20 cellular contexts compared by ENCODE assay signal in genomic region chr14:76910371-76910890, GRCh38.
DNase-seq lines count a peak whose midpoint lies in the region; ATAC-seq and TF ChIP-seq lines count a peak whose summit lies in the region.
"Had no signal": no experiment of that assay in that cellular context is flagged by ENCODE, and none has a peak within 500 bp of the region (broad histone marks: within the 10 kb centered on the region; RNA-seq: fewer than 3 reads in every experiment).

No MANE protein-coding gene starts in this region.

- no peak overlapping the region for H2BK120ac ChIP-seq in neuronal stem cell (ENCODE audit: low read depth, low read length)

- H3K4me1 ChIP-seq in CD4-positive, CD25-positive, alpha-beta regulatory T cell (ENCODE audit: control insufficient read depth, insufficient read depth, low read length, poor library complexity, severe bottlenecking): peaks cover 19% of the 10 kb centered on the region
- H3K4me1 ChIP-seq in neutrophil (ENCODE audit: control insufficient read depth in 1 of 2, insufficient read depth in 1 of 2, low read depth in 1 of 2, low read length in 1 of 2) (peaks cover 34 to 38% of the 10 kb centered on the region in 2 experiments), neuronal stem cell (ENCODE audit: control insufficient read depth in 2 of 2, insufficient read depth in 1 of 2, low read depth in 1 of 2, low read length in 2 of 2) (no peaks in the 10 kb centered on the region)

- no peak for TF ChIP-seq CTCF in neutrophil (IDR thresholded peaks at IDR 0.05)

- no peak overlapping the region for H2BK5ac ChIP-seq in neuronal stem cell (ENCODE audit: low read length)

- no peak overlapping the region for H2AK5ac ChIP-seq in neuronal stem cell (ENCODE audit: low read depth, low read length)

- ATAC-seq in CD4-positive, CD25-positive, alpha-beta regulatory T cell (ENCODE audit: low read depth in 2 of 2): no peak
- no peak for ATAC-seq in T-helper 17 cell

- no peaks in the 10 kb centered on the region for H3K27me3 Mint-ChIP-seq in activated CD4-positive, alpha-beta memory T cell treated with anti-CD3 and anti-CD28 coated beads, Interleukin-2, amount 10 ng/mL, durations not matched to agents 7 days and 5 days
- H3K27me3 Mint-ChIP-seq in activated CD4-positive, alpha-beta memory T cell treated with anti-CD3 and anti-CD28 coated beads for 36 hours: no peaks in the 10 kb centered on the region
- H3K27me3 Mint-ChIP-seq in CD4-positive, CD25-positive, alpha-beta regulatory T cell: no peaks in the 10 kb centered on the region
- no peaks in the 10 kb centered on the region for H3K27me3 Mint-ChIP-seq in T-helper 1 cell treated with Interleukin-12 subunit alpha and Interleukin-12 subunit beta and Interleukin-4 antibody, amounts not matched to agents 30 μg/mL and 1 μg/mL, for 36 hours (ENCODE audit: low read depth)
- no peaks in the 10 kb centered on the region for H3K27me3 Mint-ChIP-seq in T-helper 17 cell
- H3K27me3 Mint-ChIP-seq: IgD-negative memory B cell had no signal

- WGBS in neuronal stem cell (ENCODE audit: extremely low coverage in 2 of 2, insufficient read length in 2 of 2, insufficient replicate concordance in 1 of 2), 2 donors: no CpG with 5 or more reads among the region's 4 CpGs

- H4K91ac ChIP-seq in neuronal stem cell (ENCODE audit: low read depth, low read length, poor library complexity): no peak overlapping the region

- no peaks in the 10 kb centered on the region for H3K27me3 ChIP-seq in CD4-positive, CD25-positive, alpha-beta regulatory T cell (ENCODE audit: control insufficient read depth, insufficient read depth, low read length)
- H3K27me3 ChIP-seq in neutrophil (no peaks in the 10 kb centered on the region), neuronal stem cell (ENCODE audit: control insufficient read depth in 3 of 3, insufficient read depth in 3 of 3, low read depth in 1 of 3, low read length in 3 of 3) (no peaks in the 10 kb centered on the region)
- H3K27me3 ChIP-seq: SJCRH30 had no signal

- H4K8ac ChIP-seq in neuronal stem cell (ENCODE audit: low read depth, low read length): no peak overlapping the region

- no peak overlapping the region for H3K4ac ChIP-seq in neuronal stem cell (ENCODE audit: low read length)

- no peak overlapping the region for H3K4me3 ChIP-seq in CD4-positive, CD25-positive, alpha-beta regulatory T cell (ENCODE audit: low read depth, low read length)
- H3K4me3 ChIP-seq in neutrophil (ENCODE audit: low read depth in 1 of 2, low read length in 1 of 2) (no peak overlapping the region), neuronal stem cell (ENCODE audit: low read length in 2 of 2) (no peak overlapping the region)
- H3K4me3 ChIP-seq: PC-9, SJCRH30 had no signal

- H3K9me3 ChIP-seq in CD4-positive, CD25-positive, alpha-beta regulatory T cell (ENCODE audit: control insufficient read depth in 2 of 2, low read length in 2 of 2): no peaks in the 10 kb centered on the region
- H3K9me3 ChIP-seq in neutrophil (no peaks in the 10 kb centered on the region), T-helper 17 cell (ENCODE audit: control insufficient read depth, low read length, poor library complexity, severe bottlenecking) (no peaks in the 10 kb centered on the region), neuronal stem cell (replicated peaks in 1 of 2; ENCODE audit: control insufficient read depth in 2 of 2, insufficient read depth in 1 of 2, low read depth in 1 of 2, low read length in 2 of 2) (no peaks in the 10 kb centered on the region)
- H3K9me3 ChIP-seq: SJCRH30 had no signal

- no peak overlapping the region for H3K23ac ChIP-seq in neuronal stem cell (ENCODE audit: low read depth, low read length, poor library complexity)

- H2BK12ac ChIP-seq in neuronal stem cell (ENCODE audit: low read length): no peak overlapping the region

- DNase-seq in activated CD4-positive, alpha-beta memory T cell treated with anti-CD3 and anti-CD28 coated beads, Interleukin-2, amount 10 ng/mL, durations not matched to agents 7 days and 5 days: no peak
- DNase-seq in activated CD4-positive, alpha-beta memory T cell treated with anti-CD3 and anti-CD28 coated beads for 36 hours: no peak
- DNase-seq in CD4-positive, CD25-positive, alpha-beta regulatory T cell: peak in 1 of 3 donors; percentile 33
- DNase-seq in superior temporal gyrus (ENCODE audit: extremely low spot score) (no peak), T-helper 17 cell (no peak), neuronal stem cell (ENCODE audit: low spot score) (no peak)
- DNase-seq: DMS79 treated with DMSO at 0.1 percent for 48 hours, H9, Karpas-422, NCI-H1048, NCI-H1436, NCI-H1930, NCI-H345, NCI-H526, PC-9, SJCRH30 had no signal

- H3K4me3 Mint-ChIP-seq in activated CD4-positive, alpha-beta memory T cell treated with anti-CD3 and anti-CD28 coated beads, Interleukin-2, amount 10 ng/mL, durations not matched to agents 7 days and 5 days: no peak overlapping the region
- H3K4me3 Mint-ChIP-seq in activated CD4-positive, alpha-beta memory T cell treated with anti-CD3 and anti-CD28 coated beads for 36 hours: no peak overlapping the region
- H3K4me3 Mint-ChIP-seq in CD4-positive, CD25-positive, alpha-beta regulatory T cell: no peak overlapping the region
- H3K4me3 Mint-ChIP-seq in T-helper 1 cell treated with Interleukin-12 subunit alpha and Interleukin-12 subunit beta and Interleukin-4 antibody, amounts not matched to agents 30 μg/mL and 1 μg/mL, for 36 hours: no peak overlapping the region
- H3K4me3 Mint-ChIP-seq in T-helper 17 cell: no peak overlapping the region
- H3K4me3 Mint-ChIP-seq: H9 had no signal

- H3K9me3 Mint-ChIP-seq in activated CD4-positive, alpha-beta memory T cell treated with anti-CD3 and anti-CD28 coated beads, Interleukin-2, amount 10 ng/mL, durations not matched to agents 7 days and 5 days: peaks cover 6% of the 10 kb centered on the region
- no peaks in the 10 kb centered on the region for H3K9me3 Mint-ChIP-seq in activated CD4-positive, alpha-beta memory T cell treated with anti-CD3 and anti-CD28 coated beads for 36 hours
- no peaks in the 10 kb centered on the region for H3K9me3 Mint-ChIP-seq in CD4-positive, CD25-positive, alpha-beta regulatory T cell
- peaks cover 8% of the 10 kb centered on the region for H3K9me3 Mint-ChIP-seq in T-helper 1 cell treated with Interleukin-12 subunit alpha and Interleukin-12 subunit beta and Interleukin-4 antibody, amounts not matched to agents 30 μg/mL and 1 μg/mL, for 36 hours
- H3K9me3 Mint-ChIP-seq: H9 had no signal

- H3K27ac ChIP-seq in CD4-positive, CD25-positive, alpha-beta regulatory T cell (ENCODE audit: insufficient read depth, low read length, poor library complexity, severe bottlenecking): no peak overlapping the region
- H3K27ac ChIP-seq in neutrophil: peak overlapping the region; percentile 26
- H3K27ac ChIP-seq in neuronal stem cell (replicated peaks; ENCODE audit: low read length): no peak overlapping the region
- H3K27ac ChIP-seq: HL-60, PC-9, SJCRH30 had no signal

- intact Hi-C loops in activated CD4-positive, alpha-beta memory T cell treated with anti-CD3 and anti-CD28 coated beads for 36 hours (cut with micrococcal nuclease): no loop called here

- H3K79me1 ChIP-seq in neuronal stem cell (ENCODE audit: low read depth, low read length): no peaks in the 10 kb centered on the region

- H3K4me2 ChIP-seq in neuronal stem cell (ENCODE audit: insufficient read depth, low read length, poor library complexity, severe bottlenecking): no peak overlapping the region
- H3K4me2 ChIP-seq: PC-9 had no signal

- H3K18ac ChIP-seq in neuronal stem cell (ENCODE audit: low read length): no peak overlapping the region

- no peak overlapping the region for H2AFZ ChIP-seq in neuronal stem cell (ENCODE audit: low read length)
- H2AFZ ChIP-seq: PC-9 had no signal

- peak overlapping the region; percentile 53 for H3K27ac Mint-ChIP-seq in activated CD4-positive, alpha-beta memory T cell treated with anti-CD3 and anti-CD28 coated beads, Interleukin-2, amount 10 ng/mL, durations not matched to agents 7 days and 5 days
- H3K27ac Mint-ChIP-seq in activated CD4-positive, alpha-beta memory T cell treated with anti-CD3 and anti-CD28 coated beads for 36 hours: no peak overlapping the region
- peak overlapping the region in 2 of 3 donors; percentile 51 to 60 for H3K27ac Mint-ChIP-seq in CD4-positive, CD25-positive, alpha-beta regulatory T cell
- H3K27ac Mint-ChIP-seq in T-helper 1 cell treated with Interleukin-12 subunit alpha and Interleukin-12 subunit beta and Interleukin-4 antibody, amounts not matched to agents 30 μg/mL and 1 μg/mL, for 36 hours: peak overlapping the region; percentile 55
- H3K27ac Mint-ChIP-seq in T-helper 17 cell: no peak overlapping the region

- CTCF ChIA-PET in activated CD4-positive, alpha-beta memory T cell treated with anti-CD3 and anti-CD28 coated beads, Interleukin-2, amount 10 ng/mL, durations not matched to agents 7 days and 5 days (lab: Charles Lee): interaction anchor here (0.9 to 12.5 kb wide), 7 partner anchors 20 to 184 kb away, joined by 3 to 200 read pairs (median 14); no protein-coding TSS in a partner anchor
- CTCF ChIA-PET in activated CD4-positive, alpha-beta memory T cell treated with anti-CD3 and anti-CD28 coated beads for 36 hours (lab: Charles Lee): interaction anchor here (0.8 to 5.6 kb wide), 4 partner anchors 20 to 160 kb away, joined by 3 to 146 read pairs (median 105); no protein-coding TSS in a partner anchor

- H3K9ac ChIP-seq in neuronal stem cell (ENCODE audit: low read depth, low read length, poor library complexity): no peak overlapping the region

- H2BK15ac ChIP-seq in neuronal stem cell (ENCODE audit: low read length): no peak overlapping the region

- H3K4me1 Mint-ChIP-seq in activated CD4-positive, alpha-beta memory T cell treated with anti-CD3 and anti-CD28 coated beads, Interleukin-2, amount 10 ng/mL, durations not matched to agents 7 days and 5 days: peaks cover 55% of the 10 kb centered on the region
- H3K4me1 Mint-ChIP-seq in activated CD4-positive, alpha-beta memory T cell treated with anti-CD3 and anti-CD28 coated beads for 36 hours (ENCODE audit: low read depth): peaks cover 19% of the 10 kb centered on the region
- H3K4me1 Mint-ChIP-seq in CD4-positive, CD25-positive, alpha-beta regulatory T cell: peaks cover 7 to 31% (median 21%) of the 10 kb centered on the region in 4 donors
- H3K4me1 Mint-ChIP-seq in T-helper 1 cell treated with Interleukin-12 subunit alpha and Interleukin-12 subunit beta and Interleukin-4 antibody, amounts not matched to agents 30 μg/mL and 1 μg/mL, for 36 hours (ENCODE audit: low read depth): peaks cover 34% of the 10 kb centered on the region
- H3K4me1 Mint-ChIP-seq in T-helper 17 cell: peaks cover 22% of the 10 kb centered on the region

- no peak overlapping the region for H3K14ac ChIP-seq in neuronal stem cell (ENCODE audit: low read length)

- POLR2A ChIA-PET in activated CD4-positive, alpha-beta memory T cell treated with anti-CD3 and anti-CD28 coated beads, Interleukin-2, amount 10 ng/mL, durations not matched to agents 7 days and 5 days (lab: Charles Lee): interaction anchor here (1.1 to 1.2 kb wide), 3 partner anchors 144 to 160 kb away, joined by 3 read pairs; no protein-coding TSS in a partner anchor
- POLR2A ChIA-PET in activated CD4-positive, alpha-beta memory T cell treated with anti-CD3 and anti-CD28 coated beads for 36 hours (lab: Charles Lee): no interaction called here

- H3K36me3 Mint-ChIP-seq in activated CD4-positive, alpha-beta memory T cell treated with anti-CD3 and anti-CD28 coated beads, Interleukin-2, amount 10 ng/mL, durations not matched to agents 7 days and 5 days (ENCODE audit: low read depth): peaks cover 4% of the 10 kb centered on the region
- H3K36me3 Mint-ChIP-seq in activated CD4-positive, alpha-beta memory T cell treated with anti-CD3 and anti-CD28 coated beads for 36 hours: no peaks in the 10 kb centered on the region
- H3K36me3 Mint-ChIP-seq in CD4-positive, CD25-positive, alpha-beta regulatory T cell: peaks cover 5% of the 10 kb centered on the region
- peaks cover 6% of the 10 kb centered on the region for H3K36me3 Mint-ChIP-seq in T-helper 1 cell treated with Interleukin-12 subunit alpha and Interleukin-12 subunit beta and Interleukin-4 antibody, amounts not matched to agents 30 μg/mL and 1 μg/mL, for 36 hours (ENCODE audit: low read depth)
- no peaks in the 10 kb centered on the region for H3K36me3 Mint-ChIP-seq in T-helper 17 cell (ENCODE audit: low read depth)
- H3K36me3 Mint-ChIP-seq: IgD-negative memory B cell had no signal

- no peaks in the 10 kb centered on the region for H3K36me3 ChIP-seq in CD4-positive, CD25-positive, alpha-beta regulatory T cell (ENCODE audit: control insufficient read depth, insufficient read depth, low read length)
- no peaks in the 10 kb centered on the region for H3K36me3 ChIP-seq in neutrophil
- no peaks in the 10 kb centered on the region for H3K36me3 ChIP-seq in neuronal stem cell (replicated peaks in 1 of 2; ENCODE audit: control insufficient read depth in 2 of 2, insufficient read depth in 2 of 2, low read length in 2 of 2)
- H3K36me3 ChIP-seq: SJCRH30 had no signal

Comparison
In these comparisons a context has a peak if more than half of its experiments do, and no peak if none do; other contexts are left out.
1. H3K27ac Mint-ChIP-seq: peak in activated CD4-positive, alpha-beta memory T cell treated with anti-CD3 and anti-CD28 coated beads, Interleukin-2, amount 10 ng/mL, durations not matched to agents 7 days and 5 days (single experiment), CD4-positive, CD25-positive, alpha-beta regulatory T cell (2 of 3) and T-helper 1 cell treated with Interleukin-12 subunit alpha and Interleukin-12 subunit beta and Interleukin-4 antibody, amounts not matched to agents 30 μg/mL and 1 μg/mL, for 36 hours (single experiment); none in activated CD4-positive, alpha-beta memory T cell treated with anti-CD3 and anti-CD28 coated beads for 36 hours (single experiment) and T-helper 17 cell (single experiment).